ENCODE assay signal across 33 cellular contexts in genomic region chr16:49919327-49919726, GRCh38.
"Had no signal": no experiment of that assay in that cellular context is flagged by ENCODE, and none has a peak within 500 bp of the region (broad histone marks: within the 10 kb centered on the region; RNA-seq: fewer than 3 reads in every experiment).

No MANE protein-coding gene starts in this region.

- H3K9me3 ChIP-seq: adrenal gland, body of pancreas, breast epithelium had no signal

- H3K4me1 Mint-ChIP-seq: activated B cell treated with CpG ODN at 0.5 μM for 24 hours; activated CD4-positive, alpha-beta T cell treated with anti-CD3 and anti-CD28 coated beads, Interleukin-2, amount 10 ng/mL, durations not matched to agents 24 days and 14 days; activated naive CD8-positive, alpha-beta T cell treated with anti-CD3 and anti-CD28 coated beads for 36 hours; activated T-helper 17 cell treated with anti-CD3 and anti-CD28 coated beads, Interleukin-2, amount 50 U/mL, for 72 hours; T-cell had no signal

- H3K4me3 ChIP-seq: adrenal gland, body of pancreas, breast epithelium had no signal

- H3K36me3 Mint-ChIP-seq: activated CD4-positive, alpha-beta memory T cell treated with anti-CD3 and anti-CD28 coated beads for 36 hours; activated naive CD4-positive, alpha-beta T cell treated with anti-CD3 and anti-CD28 coated beads, Interleukin-2, amount 50 U/mL, for 72 hours; activated naive CD8-positive, alpha-beta T cell treated with anti-CD3 and anti-CD28 coated beads for 36 hours; T-cell had no signal

- H3K27ac ChIP-seq: adrenal gland, body of pancreas, brain microvascular endothelial cell, breast epithelium, VCaP had no signal

- ATAC-seq: activated CD8-positive, alpha-beta T cell treated with anti-CD3 and anti-CD28 coated beads for 36 hours; activated naive CD4-positive, alpha-beta T cell treated with anti-CD3 and anti-CD28 coated beads, Interleukin-2, amount 50 U/mL, for 72 hours; activated T-cell treated with anti-CD3 and anti-CD28 coated beads, Interleukin-2, amount 50 U/mL, for 4 hours; activated T-cell treated with anti-CD3 and anti-CD28 coated beads, Interleukin-2, amount 50 U/mL, for 72 hours; activated T-helper 17 cell treated with anti-CD3 and anti-CD28 coated beads, Interleukin-2, amount 50 U/mL, for 72 hours; body of pancreas; T-cell; T-helper 17 cell had no signal

- H3K27me3 ChIP-seq: adrenal gland, body of pancreas, brain microvascular endothelial cell, breast epithelium had no signal

- H3K4me3 Mint-ChIP-seq: activated B cell treated with CpG ODN at 0.5 μM for 24 hours; activated CD4-positive, alpha-beta memory T cell treated with anti-CD3 and anti-CD28 coated beads for 36 hours; activated CD4-positive, alpha-beta T cell treated with anti-CD3 and anti-CD28 coated beads, Interleukin-2, amount 10 ng/mL, durations not matched to agents 24 days and 14 days; activated CD8-positive, alpha-beta T cell treated with anti-CD3 and anti-CD28 coated beads for 36 hours; activated naive CD4-positive, alpha-beta T cell treated with anti-CD3 and anti-CD28 coated beads for 36 hours; activated naive CD8-positive, alpha-beta T cell treated with anti-CD3 and anti-CD28 coated beads for 36 hours; activated T-cell treated with anti-CD3 and anti-CD28 coated beads, Interleukin-2, amount 50 U/mL, for 4 hours; activated T-cell treated with anti-CD3 and anti-CD28 coated beads, Interleukin-2, amount 50 U/mL, for 72 hours; activated T-helper 1 cell treated with anti-CD3 and anti-CD28 coated beads, Interleukin-12 subunit alpha, Interleukin-12 subunit beta, Interleukin-2, Interleukin-4 antibody, amounts not matched to agents 30 ng/mL and 10 ng/mL and 1 ng/mL, durations not matched to agents 14 hours and 24 hours and 36 hours; activated T-helper 17 cell treated with anti-CD3 and anti-CD28 coated beads, Interleukin-2, amount 50 U/mL, for 72 hours; T-cell; T-helper 17 cell; T-helper 2 cell treated with Interferon-gamma antibody and Interleukin-4, amounts not matched to agents 5 μg/mL and 100 μg/mL, for 36 hours had no signal

- H3K36me3 ChIP-seq: adrenal gland, brain microvascular endothelial cell, breast epithelium had no signal

- H3K9me3 Mint-ChIP-seq: activated B cell treated with CpG ODN at 0.5 μM for 24 hours; activated CD4-positive, alpha-beta memory T cell treated with anti-CD3 and anti-CD28 coated beads for 36 hours; activated CD4-positive, alpha-beta T cell treated with anti-CD3 and anti-CD28 coated beads, Interleukin-2, amount 10 ng/mL, durations not matched to agents 24 days and 14 days; activated CD8-positive, alpha-beta T cell treated with anti-CD3 and anti-CD28 coated beads for 36 hours; activated naive CD4-positive, alpha-beta T cell treated with anti-CD3 and anti-CD28 coated beads for 36 hours; activated naive CD4-positive, alpha-beta T cell treated with anti-CD3 and anti-CD28 coated beads, Interleukin-2, amount 50 U/mL, for 72 hours; activated naive CD8-positive, alpha-beta T cell treated with anti-CD3 and anti-CD28 coated beads for 36 hours; activated T-cell treated with anti-CD3 and anti-CD28 coated beads, Interleukin-2, amount 50 U/mL, for 4 hours; activated T-cell treated with anti-CD3 and anti-CD28 coated beads, Interleukin-2, amount 50 U/mL, for 72 hours; activated T-helper 1 cell treated with anti-CD3 and anti-CD28 coated beads, Interleukin-12 subunit alpha, Interleukin-12 subunit beta, Interleukin-2, Interleukin-4 antibody, amounts not matched to agents 30 ng/mL and 10 ng/mL and 1 ng/mL, durations not matched to agents 14 hours and 24 hours and 36 hours; activated T-helper 17 cell treated with anti-CD3 and anti-CD28 coated beads, Interleukin-2, amount 50 U/mL, for 72 hours; T-cell; T-helper 2 cell treated with Interferon-gamma antibody and Interleukin-4, amounts not matched to agents 5 μg/mL and 100 μg/mL, for 36 hours had no signal

- H3K27me3 Mint-ChIP-seq: activated CD4-positive, alpha-beta T cell treated with anti-CD3 and anti-CD28 coated beads, Interleukin-2, amount 10 ng/mL, durations not matched to agents 24 days and 14 days; activated naive CD8-positive, alpha-beta T cell treated with anti-CD3 and anti-CD28 coated beads for 36 hours had no signal

- DNase-seq: activated B cell treated with CpG ODN at 0.5 μM for 24 hours; activated CD4-positive, alpha-beta memory T cell treated with anti-CD3 and anti-CD28 coated beads for 36 hours; activated CD4-positive, alpha-beta T cell treated with anti-CD3 and anti-CD28 coated beads for 4 hours; activated CD4-positive, alpha-beta T cell treated with anti-CD3 and anti-CD28 coated beads, Interleukin-2, amount 10 ng/mL, durations not matched to agents 24 days and 14 days; activated CD4-positive, alpha-beta T cell treated with anti-CD3 and anti-CD28 coated beads, Interleukin-2, amount 50 U/mL, for 1 hour; activated CD4-positive, alpha-beta T cell treated with anti-CD3 and anti-CD28 coated beads, Interleukin-2, amount 50 U/mL, for 4 hours; activated CD4-positive, CD25-positive, alpha-beta regulatory T cell treated with anti-CD3 and anti-CD28 coated beads, Interleukin-2, amount 50 U/mL, for 72 hours; activated CD8-positive, alpha-beta memory T cell treated with anti-CD3 and anti-CD28 coated beads, Interleukin-2, amount 50 U/mL, for 4 hours; activated CD8-positive, alpha-beta T cell treated with anti-CD3 and anti-CD28 coated beads for 36 hours; activated effector memory CD4-positive, alpha-beta T cell treated with anti-CD3 and anti-CD28 coated beads, Interleukin-2, amount 50 U/mL, for 16 hours; activated gamma-delta T cell treated with Interleukin-2 at 50 U/mL for 16 hours; activated naive CD4-positive, alpha-beta T cell; activated naive CD4-positive, alpha-beta T cell treated with anti-CD3 and anti-CD28 coated beads for 36 hours; activated naive CD4-positive, alpha-beta T cell treated with anti-CD3 and anti-CD28 coated beads, Interleukin-2, amount 50 U/mL, for 16 hours; activated naive CD8-positive, alpha-beta T cell treated with anti-CD3 and anti-CD28 coated beads for 36 hours; activated T-cell treated with anti-CD3 and anti-CD28 coated beads for 4 hours; activated T-cell treated with anti-CD3 and anti-CD28 coated beads, Interleukin-2, amount 50 U/mL, for 1 hour; activated T-cell treated with anti-CD3 and anti-CD28 coated beads, Interleukin-2, amount 50 U/mL, for 4 hours; activated T-cell treated with anti-CD3 and anti-CD28 coated beads, Interleukin-2, amount 50 U/mL, for 72 hours; adrenal gland; amniotic stem cell; body of pancreas; brain microvascular endothelial cell; central memory CD4-positive, alpha-beta T cell; T-cell; T-helper 17 cell; T-helper 9 cell had no signal

- H3K4me1 ChIP-seq: adrenal gland, body of pancreas, breast epithelium had no signal

- H3K27ac Mint-ChIP-seq: activated B cell treated with CpG ODN at 0.5 μM for 24 hours; activated CD4-positive, alpha-beta memory T cell treated with anti-CD3 and anti-CD28 coated beads for 36 hours; activated CD4-positive, alpha-beta T cell treated with anti-CD3 and anti-CD28 coated beads, Interleukin-2, amount 10 ng/mL, durations not matched to agents 24 days and 14 days; activated CD8-positive, alpha-beta T cell treated with anti-CD3 and anti-CD28 coated beads for 36 hours; activated naive CD4-positive, alpha-beta T cell treated with anti-CD3 and anti-CD28 coated beads for 36 hours; activated naive CD8-positive, alpha-beta T cell treated with anti-CD3 and anti-CD28 coated beads for 36 hours; activated T-cell treated with anti-CD3 and anti-CD28 coated beads, Interleukin-2, amount 50 U/mL, for 72 hours; activated T-helper 1 cell treated with anti-CD3 and anti-CD28 coated beads, Interleukin-12 subunit alpha, Interleukin-12 subunit beta, Interleukin-2, Interleukin-4 antibody, amounts not matched to agents 30 ng/mL and 10 ng/mL and 1 ng/mL, durations not matched to agents 14 hours and 24 hours and 36 hours; activated T-helper 17 cell treated with anti-CD3 and anti-CD28 coated beads, Interleukin-2, amount 50 U/mL, for 72 hours; T-cell; T-helper 17 cell; T-helper 2 cell treated with Interferon-gamma antibody and Interleukin-4, amounts not matched to agents 5 μg/mL and 100 μg/mL, for 36 hours had no signal
